Comparison of ENCODE assay signal across 21 cellular contexts in genomic region chr22:22289666-22290065, GRCh38. TPM values are rescaled to one million over a fixed set of nuclear protein-coding genes. Genes with fewer than 3 reads are reported as not detected.
DNase-seq lines count a peak whose midpoint lies in the region; ATAC-seq lines count a peak whose summit lies in the region.
"Not testable (repeated sequence)": the region's sequence is repeated elsewhere in the genome, so short reads cannot be mapped to it uniquely, and the experiment has no call there.
"Had no signal": no experiment of that assay in that cellular context is flagged by ENCODE, and none has a peak within 500 bp of the region (broad histone marks: within the 10 kb centered on the region; RNA-seq: fewer than 3 reads in every experiment).

No MANE protein-coding gene starts in this region.

- intact Hi-C loops in activated T-helper 1 cell treated with anti-CD3 and anti-CD28 coated beads, Interleukin-12 subunit alpha, Interleukin-12 subunit beta, Interleukin-2, Interleukin-4 antibody, amounts not matched to agents 30 ng/mL and 10 ng/mL and 1 ng/mL, durations not matched to agents 14 hours and 24 hours and 36 hours (cut with micrococcal nuclease), result not testable (repeated sequence)

- DNase-seq in activated CD8-positive, alpha-beta T cell treated with anti-CD3 and anti-CD28 coated beads, Interleukin-2, amount 10 ng/mL, durations not matched to agents 7 days and 5 days; activated T-helper 1 cell treated with anti-CD3 and anti-CD28 coated beads, Interleukin-12 subunit alpha, Interleukin-12 subunit beta, Interleukin-2, Interleukin-4 antibody, amounts not matched to agents 30 ng/mL and 10 ng/mL and 1 ng/mL, durations not matched to agents 14 hours and 24 hours and 36 hours (ENCODE audit: low spot score); activated naive CD4-positive, alpha-beta T cell treated with anti-CD3 and anti-CD28 coated beads, Interleukin-2, amount 10 ng/mL, durations not matched to agents 7 days and 5 days; activated naive CD4-positive, alpha-beta T cell treated with anti-CD3 and anti-CD28 coated beads, Interleukin-2, amount 50 U/mL, for 72 hours (ENCODE audit: low spot score in 2 of 2); mesenchymal stem cell; stimulated activated naive B cell treated with anti-CD40 and anti-IgM and Interleukin-4, amounts not matched to agents 10 μg/mL and 1 μg/mL and 100 μg/mL, for 72 hours: not testable (repeated sequence)

- not testable (repeated sequence) for H3K9me3 ChIP-seq in mesenchymal stem cell (ENCODE audit: control insufficient read depth, low read length)

- H2BK120ac ChIP-seq in mesenchymal stem cell (ENCODE audit: low read depth, low read length), result not testable (repeated sequence)

- H2BK15ac ChIP-seq in mesenchymal stem cell (ENCODE audit: low read depth, poor library complexity, severe bottlenecking), result not testable (repeated sequence)

- H3K4me1 Mint-ChIP-seq in activated CD8-positive, alpha-beta T cell treated with anti-CD3 and anti-CD28 coated beads, Interleukin-2, amount 10 ng/mL, durations not matched to agents 7 days and 5 days (ENCODE audit: low read depth); activated T-helper 1 cell treated with anti-CD3 and anti-CD28 coated beads, Interleukin-12 subunit alpha, Interleukin-12 subunit beta, Interleukin-2, Interleukin-4 antibody, amounts not matched to agents 30 ng/mL and 10 ng/mL and 1 ng/mL, durations not matched to agents 14 hours and 24 hours and 36 hours (ENCODE audit: low read depth); activated naive CD4-positive, alpha-beta T cell treated with anti-CD3 and anti-CD28 coated beads, Interleukin-2, amount 10 ng/mL, durations not matched to agents 7 days and 5 days; stimulated activated naive B cell treated with anti-CD40 and anti-IgM and Interleukin-4, amounts not matched to agents 10 μg/mL and 1 μg/mL and 100 μg/mL, for 72 hours: not testable (repeated sequence)

- POLR2A ChIA-PET in activated CD8-positive, alpha-beta T cell treated with anti-CD3 and anti-CD28 coated beads, Interleukin-2, amount 10 ng/mL, durations not matched to agents 7 days and 5 days (lab: Charles Lee), result not testable (repeated sequence)

- peaks cover 0 to 34% of the 10 kb centered on the region in 2 experiments for H3K36me3 ChIP-seq in mesenchymal stem cell (ENCODE audit: control insufficient read depth in 1 of 2, insufficient read depth in 2 of 2, low read depth in 1 of 2, low read length in 2 of 2)

- H3K4me3 ChIP-seq in mesenchymal stem cell (ENCODE audit: insufficient read depth in 1 of 2, low read depth in 1 of 2, low read length in 2 of 2), result not testable (repeated sequence)

- H3K27me3 Mint-ChIP-seq in activated CD8-positive, alpha-beta T cell treated with anti-CD3 and anti-CD28 coated beads, Interleukin-2, amount 10 ng/mL, durations not matched to agents 7 days and 5 days (ENCODE audit: low read depth); activated T-helper 1 cell treated with anti-CD3 and anti-CD28 coated beads, Interleukin-12 subunit alpha, Interleukin-12 subunit beta, Interleukin-2, Interleukin-4 antibody, amounts not matched to agents 30 ng/mL and 10 ng/mL and 1 ng/mL, durations not matched to agents 14 hours and 24 hours and 36 hours (ENCODE audit: insufficient read depth); activated naive CD4-positive, alpha-beta T cell treated with anti-CD3 and anti-CD28 coated beads, Interleukin-2, amount 10 ng/mL, durations not matched to agents 7 days and 5 days; stimulated activated naive B cell treated with anti-CD40 and anti-IgM and Interleukin-4, amounts not matched to agents 10 μg/mL and 1 μg/mL and 100 μg/mL, for 72 hours: not testable (repeated sequence)

- H3K27ac ChIP-seq in mesenchymal stem cell (ENCODE audit: low read length, poor library complexity, severe bottlenecking), result not testable (repeated sequence)

- not testable (repeated sequence) for H3K18ac ChIP-seq in mesenchymal stem cell (ENCODE audit: low read depth in 1 of 2, low read length in 2 of 2)

- not testable (repeated sequence) for ATAC-seq in activated CD8-positive, alpha-beta T cell treated with anti-CD3 and anti-CD28 coated beads, Interleukin-2, amount 10 ng/mL, durations not matched to agents 7 days and 5 days; activated naive CD4-positive, alpha-beta T cell treated with anti-CD3 and anti-CD28 coated beads, Interleukin-2, amount 50 U/mL, for 72 hours; stimulated activated naive B cell treated with anti-CD40 and anti-IgM and Interleukin-4, amounts not matched to agents 10 μg/mL and 1 μg/mL and 100 μg/mL, for 72 hours (replicated peaks)

- H2BK12ac ChIP-seq in mesenchymal stem cell (ENCODE audit: low read length in 2 of 2), result not testable (repeated sequence)

- H2AFZ ChIP-seq in mesenchymal stem cell (ENCODE audit: low read depth, low read length), result not testable (repeated sequence)

- H3K27me3 ChIP-seq in mesenchymal stem cell (ENCODE audit: control insufficient read depth in 1 of 2, insufficient read depth in 1 of 2, low read length in 2 of 2), result not testable (repeated sequence)

- not testable (repeated sequence) for H4K8ac ChIP-seq in mesenchymal stem cell (ENCODE audit: low read length)

- WGBS in mesenchymal stem cell, result 91% methylated on average over 1 of the region's 8 CpGs

- H3K79me1 ChIP-seq in mesenchymal stem cell (replicated peaks; ENCODE audit: low read length, poor library complexity, severe bottlenecking), result not testable (repeated sequence)

- H3K9me3 Mint-ChIP-seq in activated CD8-positive, alpha-beta T cell treated with anti-CD3 and anti-CD28 coated beads, Interleukin-2, amount 10 ng/mL, durations not matched to agents 7 days and 5 days (ENCODE audit: insufficient read depth); activated T-helper 1 cell treated with anti-CD3 and anti-CD28 coated beads, Interleukin-12 subunit alpha, Interleukin-12 subunit beta, Interleukin-2, Interleukin-4 antibody, amounts not matched to agents 30 ng/mL and 10 ng/mL and 1 ng/mL, durations not matched to agents 14 hours and 24 hours and 36 hours; activated naive CD4-positive, alpha-beta T cell treated with anti-CD3 and anti-CD28 coated beads, Interleukin-2, amount 10 ng/mL, durations not matched to agents 7 days and 5 days; activated naive CD4-positive, alpha-beta T cell treated with anti-CD3 and anti-CD28 coated beads, Interleukin-2, amount 50 U/mL, for 72 hours; stimulated activated naive B cell treated with anti-CD40 and anti-IgM and Interleukin-4, amounts not matched to agents 10 μg/mL and 1 μg/mL and 100 μg/mL, for 72 hours: not testable (repeated sequence)

- peak overlapping the region; percentile 27 for H4K91ac ChIP-seq in mesenchymal stem cell (ENCODE audit: low read length)

- not testable (repeated sequence) for H3K36me3 Mint-ChIP-seq in activated CD8-positive, alpha-beta T cell treated with anti-CD3 and anti-CD28 coated beads, Interleukin-2, amount 10 ng/mL, durations not matched to agents 7 days and 5 days (ENCODE audit: low read depth); activated T-helper 1 cell treated with anti-CD3 and anti-CD28 coated beads, Interleukin-12 subunit alpha, Interleukin-12 subunit beta, Interleukin-2, Interleukin-4 antibody, amounts not matched to agents 30 ng/mL and 10 ng/mL and 1 ng/mL, durations not matched to agents 14 hours and 24 hours and 36 hours (ENCODE audit: low read depth); activated naive CD4-positive, alpha-beta T cell treated with anti-CD3 and anti-CD28 coated beads, Interleukin-2, amount 10 ng/mL, durations not matched to agents 7 days and 5 days; activated naive CD4-positive, alpha-beta T cell treated with anti-CD3 and anti-CD28 coated beads, Interleukin-2, amount 50 U/mL, for 72 hours
- peaks cover 9 to 14% of the 10 kb centered on the region in 2 donors for H3K36me3 Mint-ChIP-seq in stimulated activated naive B cell treated with anti-CD40 and anti-IgM and Interleukin-4, amounts not matched to agents 10 μg/mL and 1 μg/mL and 100 μg/mL, for 72 hours

- not testable (repeated sequence) for H3K4ac ChIP-seq in mesenchymal stem cell (ENCODE audit: low read depth in 1 of 2, low read length in 2 of 2)

- CTCF ChIA-PET in activated CD8-positive, alpha-beta T cell treated with anti-CD3 and anti-CD28 coated beads, Interleukin-2, amount 10 ng/mL, durations not matched to agents 7 days and 5 days (lab: Charles Lee); activated naive CD4-positive, alpha-beta T cell treated with anti-CD3 and anti-CD28 coated beads, Interleukin-2, amount 10 ng/mL, durations not matched to agents 7 days and 5 days (lab: Charles Lee): not testable (repeated sequence)

- H2BK5ac ChIP-seq in mesenchymal stem cell (ENCODE audit: low read depth, low read length, poor library complexity, severe bottlenecking), result not testable (repeated sequence)

- not testable (repeated sequence) for H3K14ac ChIP-seq in mesenchymal stem cell (ENCODE audit: low read length in 2 of 2)

- H3K4me2 ChIP-seq in mesenchymal stem cell (ENCODE audit: low read length, poor library complexity, severe bottlenecking), result not testable (repeated sequence)

- H2AK5ac ChIP-seq in mesenchymal stem cell (ENCODE audit: low read length, severe bottlenecking), result not testable (repeated sequence)

- peak overlapping the region; percentile 34 for H3K27ac Mint-ChIP-seq in activated CD8-positive, alpha-beta T cell treated with anti-CD3 and anti-CD28 coated beads, Interleukin-2, amount 10 ng/mL, durations not matched to agents 7 days and 5 days
- peak overlapping the region; percentile 37 for H3K27ac Mint-ChIP-seq in activated T-helper 1 cell treated with anti-CD3 and anti-CD28 coated beads, Interleukin-12 subunit alpha, Interleukin-12 subunit beta, Interleukin-2, Interleukin-4 antibody, amounts not matched to agents 30 ng/mL and 10 ng/mL and 1 ng/mL, durations not matched to agents 14 hours and 24 hours and 36 hours
- peak overlapping the region; percentile 58 for H3K27ac Mint-ChIP-seq in activated naive CD4-positive, alpha-beta T cell treated with anti-CD3 and anti-CD28 coated beads, Interleukin-2, amount 10 ng/mL, durations not matched to agents 7 days and 5 days
- peak overlapping the region; percentile 46 to 82 for H3K27ac Mint-ChIP-seq in activated naive CD4-positive, alpha-beta T cell treated with anti-CD3 and anti-CD28 coated beads, Interleukin-2, amount 50 U/mL, for 72 hours
- H3K27ac Mint-ChIP-seq in stimulated activated naive B cell treated with anti-CD40 and anti-IgM and Interleukin-4, amounts not matched to agents 10 μg/mL and 1 μg/mL and 100 μg/mL, for 72 hours, result peak overlapping the region; percentile 63

- not testable (repeated sequence) for H3K4me1 ChIP-seq in mesenchymal stem cell (ENCODE audit: control insufficient read depth, insufficient read depth, low read depth, low read length)

- not testable (repeated sequence) for H3K23ac ChIP-seq in mesenchymal stem cell (ENCODE audit: low read length in 2 of 2)

- H3K4me3 Mint-ChIP-seq in activated CD8-positive, alpha-beta T cell treated with anti-CD3 and anti-CD28 coated beads, Interleukin-2, amount 10 ng/mL, durations not matched to agents 7 days and 5 days; activated T-helper 1 cell treated with anti-CD3 and anti-CD28 coated beads, Interleukin-12 subunit alpha, Interleukin-12 subunit beta, Interleukin-2, Interleukin-4 antibody, amounts not matched to agents 30 ng/mL and 10 ng/mL and 1 ng/mL, durations not matched to agents 14 hours and 24 hours and 36 hours; activated naive CD4-positive, alpha-beta T cell treated with anti-CD3 and anti-CD28 coated beads, Interleukin-2, amount 10 ng/mL, durations not matched to agents 7 days and 5 days; stimulated activated naive B cell treated with anti-CD40 and anti-IgM and Interleukin-4, amounts not matched to agents 10 μg/mL and 1 μg/mL and 100 μg/mL, for 72 hours: not testable (repeated sequence)

- H3K9ac ChIP-seq in mesenchymal stem cell (ENCODE audit: low read length), result not testable (repeated sequence)

RNA-seq across cellular contexts. Expression of gene VPREB1, which starts 45.1 kb away (rescaled TPM):
- not detected for total RNA-seq in activated CD8-positive, alpha-beta T cell treated with anti-CD3 and anti-CD28 coated beads, Interleukin-2, amount 10 ng/mL, durations not matched to agents 7 days and 5 days
- not detected in 2 replicates for total RNA-seq in activated T-helper 1 cell treated with anti-CD3 and anti-CD28 coated beads, Interleukin-12 subunit alpha, Interleukin-12 subunit beta, Interleukin-2, Interleukin-4 antibody, amounts not matched to agents 30 ng/mL and 10 ng/mL and 1 ng/mL, durations not matched to agents 14 hours and 24 hours and 36 hours
- not detected for total RNA-seq in activated naive CD4-positive, alpha-beta T cell treated with anti-CD3 and anti-CD28 coated beads, Interleukin-2, amount 50 U/mL, for 72 hours
- polyA plus RNA-seq in mesenchymal stem cell (2013, experiment 1 of 2), result not detected
- polyA plus RNA-seq in mesenchymal stem cell (2013, experiment 2 of 2), result not detected
- total RNA-seq: A172; A673; B cell; Caco-2; Calu3; CD4-positive, alpha-beta memory T cell; CD4-positive, alpha-beta T cell; CD4-positive, CD25-positive, alpha-beta regulatory T cell; CD8-positive, alpha-beta memory T cell; CD8-positive, alpha-beta T cell; Daoy had no signal
- polyA plus RNA-seq: A549; AG04450; BJ; CD14-positive monocyte; CD4-positive, alpha-beta memory T cell; CD4-positive, CD25-positive, alpha-beta regulatory T cell; CD8-positive, alpha-beta memory T cell had no signal
